13 cellular contexts compared by ENCODE assay signal in the genomic region with DNA sequence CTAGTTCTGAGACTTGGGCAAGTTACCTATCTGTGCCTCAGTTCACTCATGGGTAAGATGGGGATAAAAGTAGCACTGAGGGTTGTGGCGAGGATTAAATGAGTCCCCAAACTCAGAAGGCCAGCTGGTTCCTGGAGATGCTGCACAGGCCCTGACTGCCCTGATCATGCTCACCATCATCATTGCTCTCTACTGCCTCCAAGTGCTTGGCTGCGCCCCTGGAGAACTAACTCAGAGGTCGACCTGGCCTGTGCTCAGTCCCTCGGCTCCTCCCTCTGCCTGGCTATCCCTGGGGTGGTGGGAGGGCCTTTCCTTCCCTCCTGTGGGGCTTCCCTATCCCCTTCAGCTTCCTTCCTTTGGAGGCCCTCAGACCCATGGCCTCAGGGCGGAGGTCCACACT. TPM values are rescaled to one million over a fixed set of nuclear protein-coding genes. Genes with fewer than 3 reads are reported as not detected.
DNase-seq lines count a peak whose midpoint lies in the region; ATAC-seq and TF ChIP-seq lines count a peak whose summit lies in the region.
"Had no signal": no experiment of that assay in that cellular context is flagged by ENCODE, and none has a peak within 500 bp of the region (broad histone marks: within the 10 kb centered on the region; RNA-seq: fewer than 3 reads in every experiment).

No MANE protein-coding gene starts in this region.

- H3K27me3 Mint-ChIP-seq in CD14-positive monocyte (ENCODE audit: low read depth in 3 of 3): peaks cover 2 to 8% (median 2%) of the 10 kb centered on the region in 3 donors
- no peaks in the 10 kb centered on the region for H3K27me3 Mint-ChIP-seq in activated naive CD8-positive, alpha-beta T cell
- H3K27me3 Mint-ChIP-seq: T-cell had no signal

- no peaks in the 10 kb centered on the region for H3K36me3 Mint-ChIP-seq in CD14-positive monocyte
- H3K36me3 Mint-ChIP-seq in activated naive CD8-positive, alpha-beta T cell: no peaks in the 10 kb centered on the region
- H3K36me3 Mint-ChIP-seq: T-cell had no signal

- no peak overlapping the region for H3K4me3 ChIP-seq in adrenal gland

- intact Hi-C loops in CD14-positive monocyte (cut with micrococcal nuclease) (loop anchor here in 1 of 2 donors (10.0 kb wide), 1 partner anchor 213 kb away; no protein-coding TSS in a partner anchor), left colon (cut with DNase I, micrococcal nuclease) (no loop called here), adrenal gland (cut with DNase I) (no loop called here)

- no peak overlapping the region for H3K4me3 Mint-ChIP-seq in CD14-positive monocyte
- no peak overlapping the region for H3K4me3 Mint-ChIP-seq in activated naive CD8-positive, alpha-beta T cell
- H3K4me3 Mint-ChIP-seq: T-cell had no signal

- peak; percentile 9 for TF ChIP-seq CTCF in CD14-positive monocyte (IDR thresholded peaks at IDR 0.05)
- 0 out of 2 replicates have a peak, but pooled peaks have one; percentile 15 for TF ChIP-seq CTCF in GM12874 (IDR thresholded peaks at IDR 0.05; ENCODE audit: insufficient read depth, low read depth, low read length)
- TF ChIP-seq CTCF in adrenal gland (IDR thresholded peaks at IDR 0.05): no peak
- no peak for TF ChIP-seq CTCF in omental fat pad (IDR thresholded peaks at IDR 0.05)

- no peaks in the 10 kb centered on the region for H3K4me1 ChIP-seq in adrenal gland (replicated peaks in 1 of 2)

- no peaks in the 10 kb centered on the region for H3K36me3 ChIP-seq in adrenal gland (replicated peaks in 1 of 2)

- H3K27ac Mint-ChIP-seq in CD14-positive monocyte: peak overlapping the region in 3 of 7 donors; percentile 22 to 57 (median 28)
- peak overlapping the region; percentile 64 for H3K27ac Mint-ChIP-seq in activated naive CD8-positive, alpha-beta T cell
- H3K27ac Mint-ChIP-seq: T-cell had no signal

- ATAC-seq in left colon (peak; percentile 27), HG02678 (IDR thresholded peaks at IDR 0.05; ENCODE audit: unreplicated experiment) (no peak), omental fat pad (ENCODE audit: low FRiP score) (no peak)

- peaks cover 13% of the 10 kb centered on the region for H3K4me1 Mint-ChIP-seq in CD14-positive monocyte
- peaks cover 4% of the 10 kb centered on the region for H3K4me1 Mint-ChIP-seq in activated naive CD8-positive, alpha-beta T cell (ENCODE audit: low read depth)

- TF ChIP-seq POLR2A in adrenal gland (IDR thresholded peaks at IDR 0.05): no peak

- peaks cover 0 to 2% (median 0%) of the 10 kb centered on the region in 7 donors for H3K9me3 Mint-ChIP-seq in CD14-positive monocyte
- H3K9me3 Mint-ChIP-seq in activated naive CD8-positive, alpha-beta T cell (ENCODE audit: low read depth): no peaks in the 10 kb centered on the region
- H3K9me3 Mint-ChIP-seq: T-cell had no signal

- WGBS in adrenal gland, 4 donors: 70 to 74% (median 70%) methylated on average over 5 of the region's 5 CpGs

- no peaks in the 10 kb centered on the region for H3K9me3 ChIP-seq in adrenal gland (replicated peaks in 1 of 3)

- H3K27me3 ChIP-seq in adrenal gland: no peaks in the 10 kb centered on the region

- H3K27ac ChIP-seq in adrenal gland: no peak overlapping the region

- DNase-seq in CD14-positive monocyte (ENCODE audit: low spot score) (no peak), left colon (no peak), adrenal gland (no peak), dedifferentiated amniotic fluid mesenchymal stem cell (ENCODE audit: extremely low spot score) (no peak), omental fat pad (ENCODE audit: low spot score) (no peak)
- DNase-seq: activated CD8-positive, alpha-beta memory T cell treated with anti-CD3 and anti-CD28 coated beads, Interleukin-2, amount 50 U/mL, for 4 hours; DMS153; GOT3 had no signal

RNA-seq across cellular contexts. Expression of a gene that starts 5.6 kb away (rescaled TPM):
- polyA plus RNA-seq in CD14-positive monocyte: under 1 TPM; 0.28 to 0.42 TPM
- total RNA-seq in left colon: 1 to 10 TPM; 3.5 to 5.7 TPM
- total RNA-seq in adrenal gland: under 1 TPM in 5 of 8 donors, not detected in 3; 0.11 to 0.83 (median 0.22) TPM
- under 1 TPM; 0.22 to 0.56 (median 0.34) TPM for polyA plus RNA-seq in adrenal gland
- under 1 TPM in 2 of 4 donors, not detected in 2; 0.12 to 0.47 TPM for total RNA-seq in omental fat pad
- total RNA-seq: fibroblast of villous mesenchyme, T-cell had no signal

Comparison
In these comparisons a context has a peak if more than half of its experiments do, and no peak if none do; other contexts are left out.
1. CTCF ChIP-seq: peak in CD14-positive monocyte (single experiment) and GM12874 (single experiment); none in adrenal gland (0 of 6) and omental fat pad (0 of 3).